Comparison of ENCODE assay signal across 13 cellular contexts in the genomic region with DNA sequence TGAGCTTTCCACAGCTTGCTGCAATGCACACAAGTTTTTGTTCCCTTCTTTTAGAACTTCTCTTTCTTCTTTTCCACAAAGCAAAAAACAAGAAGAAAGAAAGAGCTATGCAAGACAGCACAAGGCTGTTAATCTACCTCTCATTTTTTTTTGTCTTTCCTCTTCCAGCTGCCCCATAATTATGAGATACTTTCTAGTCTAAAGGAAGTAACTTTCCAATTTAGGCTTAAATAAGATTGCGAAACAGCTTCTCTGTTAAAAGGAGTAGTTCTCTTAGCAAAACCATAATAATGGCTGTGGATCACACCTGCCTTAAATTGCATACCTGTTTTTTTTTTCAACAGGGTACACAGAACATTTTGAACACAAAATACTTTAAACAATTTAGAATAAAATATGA.
"Had no signal": no experiment of that assay in that cellular context is flagged by ENCODE, and none has a peak within 500 bp of the region (broad histone marks: within the 10 kb centered on the region; RNA-seq: fewer than 3 reads in every experiment).

No MANE protein-coding gene starts in this region.

- H3K9me3 ChIP-seq: breast epithelium, esophagus squamous epithelium had no signal

- H3K4me1 ChIP-seq: breast epithelium, esophagus squamous epithelium, foreskin keratinocyte had no signal

- H3K27ac ChIP-seq: breast epithelium, esophagus squamous epithelium, foreskin keratinocyte had no signal

- H3K27me3 ChIP-seq: breast epithelium, esophagus squamous epithelium, foreskin keratinocyte had no signal

- ATAC-seq: activated T-cell treated with anti-CD3 and anti-CD28 coated beads, Interleukin-2, amount 50 U/mL, for 4 hours; foreskin keratinocyte; left colon; right cardiac atrium had no signal

- H3K36me3 ChIP-seq: breast epithelium had no signal

- H3K4me3 ChIP-seq: breast epithelium, esophagus squamous epithelium had no signal

- FAIRE-seq: urothelium cell line had no signal

- DNase-seq: activated CD4-positive, alpha-beta memory T cell treated with anti-CD3 and anti-CD28 coated beads for 36 hours; activated gamma-delta T cell; activated naive CD8-positive, alpha-beta T cell treated with anti-CD3 and anti-CD28 coated beads for 36 hours; activated T-cell treated with anti-CD3 and anti-CD28 coated beads, Interleukin-2, amount 50 U/mL, for 4 hours; anterior cingulate cortex; esophagus squamous epithelium; foreskin keratinocyte; left colon; naive B cell; right cardiac atrium; small intestine had no signal
